ENCODE assay signal across 1 cellular context in the genomic region with DNA sequence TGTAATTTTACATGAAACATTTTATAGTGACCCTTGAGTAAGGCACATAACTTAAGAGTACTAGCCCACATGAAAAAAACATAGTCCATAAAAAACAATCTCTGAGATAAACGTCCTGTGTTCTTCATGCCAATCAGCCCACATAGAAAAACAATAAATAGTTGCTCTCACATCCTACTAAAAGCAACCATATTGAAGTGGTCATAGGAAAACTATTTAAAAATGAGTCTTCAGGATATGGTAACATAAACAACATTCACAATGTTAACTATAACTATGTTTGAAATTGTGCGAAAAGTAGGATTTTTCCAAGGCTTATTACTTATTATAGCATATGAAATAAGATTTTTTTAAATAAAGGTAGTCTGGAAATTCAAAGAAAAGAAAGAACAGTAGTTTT.
TF ChIP-seq lines count a peak whose summit lies in the region.

No MANE protein-coding gene starts in this region.

TF ChIP-seq in GM23338, 12 proteins besides CTCF, POLR2A, EP300 and RAD21 (continued from another document):
- TF ChIP-seq, protein P1, sequence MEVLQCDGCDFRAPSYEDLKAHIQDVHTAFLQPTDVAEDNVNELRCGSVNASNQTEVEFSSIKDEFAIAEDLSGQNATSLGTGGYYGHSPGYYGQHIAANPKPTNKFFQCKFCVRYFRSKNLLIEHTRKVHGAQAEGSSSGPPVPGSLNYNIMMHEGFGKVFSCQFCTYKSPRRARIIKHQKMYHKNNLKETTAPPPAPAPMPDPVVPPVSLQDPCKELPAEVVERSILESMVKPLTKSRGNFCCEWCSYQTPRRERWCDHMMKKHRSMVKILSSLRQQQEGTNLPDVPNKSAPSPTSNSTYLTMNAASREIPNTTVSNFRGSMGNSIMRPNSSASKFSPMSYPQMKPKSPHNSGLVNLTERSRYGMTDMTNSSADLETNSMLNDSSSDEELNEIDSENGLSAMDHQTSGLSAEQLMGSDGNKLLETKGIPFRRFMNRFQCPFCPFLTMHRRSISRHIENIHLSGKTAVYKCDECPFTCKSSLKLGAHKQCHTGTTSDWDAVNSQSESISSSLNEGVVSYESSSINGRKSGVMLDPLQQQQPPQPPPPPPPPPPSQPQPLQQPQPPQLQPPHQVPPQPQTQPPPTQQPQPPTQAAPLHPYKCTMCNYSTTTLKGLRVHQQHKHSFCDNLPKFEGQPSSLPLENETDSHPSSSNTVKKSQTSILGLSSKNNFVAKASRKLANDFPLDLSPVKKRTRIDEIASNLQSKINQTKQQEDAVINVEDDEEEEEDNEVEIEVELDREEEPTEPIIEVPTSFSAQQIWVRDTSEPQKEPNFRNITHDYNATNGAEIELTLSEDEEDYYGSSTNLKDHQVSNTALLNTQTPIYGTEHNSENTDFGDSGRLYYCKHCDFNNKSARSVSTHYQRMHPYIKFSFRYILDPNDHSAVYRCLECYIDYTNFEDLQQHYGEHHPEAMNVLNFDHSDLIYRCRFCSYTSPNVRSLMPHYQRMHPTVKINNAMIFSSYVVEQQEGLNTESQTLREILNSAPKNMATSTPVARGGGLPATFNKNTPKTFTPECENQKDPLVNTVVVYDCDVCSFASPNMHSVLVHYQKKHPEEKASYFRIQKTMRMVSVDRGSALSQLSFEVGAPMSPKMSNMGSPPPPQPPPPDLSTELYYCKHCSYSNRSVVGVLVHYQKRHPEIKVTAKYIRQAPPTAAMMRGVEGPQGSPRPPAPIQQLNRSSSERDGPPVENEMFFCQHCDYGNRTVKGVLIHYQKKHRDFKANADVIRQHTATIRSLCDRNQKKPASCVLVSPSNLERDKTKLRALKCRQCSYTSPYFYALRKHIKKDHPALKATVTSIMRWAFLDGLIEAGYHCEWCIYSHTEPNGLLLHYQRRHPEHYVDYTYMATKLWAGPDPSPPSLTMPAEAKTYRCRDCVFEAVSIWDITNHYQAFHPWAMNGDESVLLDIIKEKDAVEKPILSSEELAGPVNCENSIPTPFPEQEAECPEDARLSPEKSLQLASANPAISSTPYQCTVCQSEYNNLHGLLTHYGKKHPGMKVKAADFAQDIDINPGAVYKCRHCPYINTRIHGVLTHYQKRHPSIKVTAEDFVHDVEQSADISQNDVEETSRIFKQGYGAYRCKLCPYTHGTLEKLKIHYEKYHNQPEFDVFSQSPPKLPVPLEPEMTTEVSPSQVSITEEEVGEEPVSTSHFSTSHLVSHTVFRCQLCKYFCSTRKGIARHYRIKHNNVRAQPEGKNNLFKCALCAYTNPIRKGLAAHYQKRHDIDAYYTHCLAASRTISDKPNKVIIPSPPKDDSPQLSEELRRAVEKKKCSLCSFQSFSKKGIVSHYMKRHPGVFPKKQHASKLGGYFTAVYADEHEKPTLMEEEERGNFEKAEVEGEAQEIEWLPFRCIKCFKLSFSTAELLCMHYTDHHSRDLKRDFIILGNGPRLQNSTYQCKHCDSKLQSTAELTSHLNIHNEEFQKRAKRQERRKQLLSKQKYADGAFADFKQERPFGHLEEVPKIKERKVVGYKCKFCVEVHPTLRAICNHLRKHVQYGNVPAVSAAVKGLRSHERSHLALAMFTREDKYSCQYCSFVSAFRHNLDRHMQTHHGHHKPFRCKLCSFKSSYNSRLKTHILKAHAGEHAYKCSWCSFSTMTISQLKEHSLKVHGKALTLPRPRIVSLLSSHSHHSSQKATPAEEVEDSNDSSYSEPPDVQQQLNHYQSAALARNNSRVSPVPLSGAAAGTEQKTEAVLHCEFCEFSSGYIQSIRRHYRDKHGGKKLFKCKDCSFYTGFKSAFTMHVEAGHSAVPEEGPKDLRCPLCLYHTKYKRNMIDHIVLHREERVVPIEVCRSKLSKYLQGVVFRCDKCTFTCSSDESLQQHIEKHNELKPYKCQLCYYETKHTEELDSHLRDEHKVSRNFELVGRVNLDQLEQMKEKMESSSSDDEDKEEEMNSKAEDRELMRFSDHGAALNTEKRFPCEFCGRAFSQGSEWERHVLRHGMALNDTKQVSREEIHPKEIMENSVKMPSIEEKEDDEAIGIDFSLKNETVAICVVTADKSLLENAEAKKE (CRISPR knock-in tag; IDR thresholded peaks at IDR 0.05): no peak
- TF ChIP-seq ZNF114 (CRISPR knock-in tag; IDR thresholded peaks at IDR 0.05) (no peak), POLR2AphosphoS5 (IDR thresholded peaks at IDR 0.05; ENCODE audit: low read depth) (no peak), NANOG (IDR thresholded peaks at IDR 0.05; ENCODE audit: borderline replicate concordance) (no peak), JUNB (IDR thresholded peaks at IDR 0.05; ENCODE audit: unreplicated experiment) (no peak), STAT1 (IDR thresholded peaks at IDR 0.05; ENCODE audit: unreplicated experiment) (no peak)
TF ChIP-seq in GM23338: peak in this region for 0.
